1 cellular context compared by ENCODE assay signal in genomic region chr12:62930546-62931425, GRCh38.
TF ChIP-seq lines count a peak whose summit lies in the region.

No MANE protein-coding gene starts in this region.

TF ChIP-seq in HepG2, 621 proteins besides CTCF, POLR2A, EP300 and RAD21 (continued from another document):
- TF ChIP-seq ZNF75D (CRISPR knock-in tag; IDR thresholded peaks at IDR 0.05; ENCODE audit: borderline replicate concordance) (no peak), ZNF660 (CRISPR knock-in tag; IDR thresholded peaks at IDR 0.05; ENCODE audit: borderline replicate concordance, low read depth) (no peak), ZFP62 (CRISPR knock-in tag; IDR thresholded peaks at IDR 0.05) (no peak), ZFP37 (CRISPR knock-in tag; IDR thresholded peaks at IDR 0.05; ENCODE audit: borderline replicate concordance) (no peak), PRPF4 (IDR thresholded peaks at IDR 0.05; ENCODE audit: low read depth, low read length, poor library complexity, severe bottlenecking) (no peak), ZNF318 (CRISPR knock-in tag; IDR thresholded peaks at IDR 0.05) (no peak), PHF21A (CRISPR knock-in tag; IDR thresholded peaks at IDR 0.05) (no peak), SMYD3 (CRISPR knock-in tag; IDR thresholded peaks at IDR 0.05) (no peak), POLR2AphosphoS2 (IDR thresholded peaks at IDR 0.05; ENCODE audit: low read depth, low read length) (no peak), HNRNPH1 (optimal IDR thresholded peaks at IDR 0.05; ENCODE audit: low read depth, low read length) (no peak), ZNF644 (CRISPR knock-in tag; IDR thresholded peaks at IDR 0.05; ENCODE audit: low read depth) (no peak)
TF ChIP-seq in HepG2: peak in this region for 0.
